Comparison of ENCODE assay signal across 1 cellular context in genomic region chr19:2249880-2250764, GRCh38.
TF ChIP-seq lines count a peak whose summit lies in the region.

No MANE protein-coding gene starts in this region.

TF ChIP-seq in endothelial cell of umbilical vein, 7 proteins besides CTCF, POLR2A, EP300 and RAD21:
- TF ChIP-seq FOS (IDR thresholded peaks at IDR 0.05; ENCODE audit: borderline replicate concordance, insufficient read depth, low read length) (no peak), POLR2AphosphoS5 (IDR thresholded peaks at IDR 0.05; ENCODE audit: insufficient read depth, low read depth, low read length) (peak; percentile 18)
